ENCODE assay signal across 2 cellular contexts in the genomic region with DNA sequence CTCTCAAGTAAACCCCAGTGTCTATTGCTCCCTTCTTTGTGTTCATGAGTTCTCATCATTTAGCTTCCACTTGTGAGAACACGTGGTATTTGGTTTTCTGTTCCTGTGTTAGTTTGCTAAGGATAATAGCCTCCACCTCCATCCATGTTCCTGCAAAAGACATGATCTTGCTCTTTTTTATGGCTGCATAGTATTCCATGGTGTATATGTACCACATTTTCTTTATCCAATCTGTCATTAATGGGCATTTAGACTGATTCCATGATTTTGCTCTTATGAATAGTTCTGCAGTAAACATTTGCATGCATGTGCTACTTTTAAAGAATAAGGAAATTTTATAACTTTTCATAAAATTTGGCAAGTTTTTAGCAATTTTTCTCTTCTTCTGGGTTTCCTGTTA. TPM values are rescaled to one million over a fixed set of nuclear protein-coding genes. Genes with fewer than 3 reads are reported as not detected.
"Had no signal": no experiment of that assay in that cellular context is flagged by ENCODE, and none has a peak within 500 bp of the region (broad histone marks: within the 10 kb centered on the region; RNA-seq: fewer than 3 reads in every experiment).

No MANE protein-coding gene starts in this region.

RNA-seq across cellular contexts. Expression of a gene that starts 40.5 kb away (rescaled TPM):
- total RNA-seq: GM23248, HFFc6 had no signal
- polyA plus RNA-seq: GM23248 had no signal
